21 cellular contexts compared by ENCODE assay signal in the genomic region with DNA sequence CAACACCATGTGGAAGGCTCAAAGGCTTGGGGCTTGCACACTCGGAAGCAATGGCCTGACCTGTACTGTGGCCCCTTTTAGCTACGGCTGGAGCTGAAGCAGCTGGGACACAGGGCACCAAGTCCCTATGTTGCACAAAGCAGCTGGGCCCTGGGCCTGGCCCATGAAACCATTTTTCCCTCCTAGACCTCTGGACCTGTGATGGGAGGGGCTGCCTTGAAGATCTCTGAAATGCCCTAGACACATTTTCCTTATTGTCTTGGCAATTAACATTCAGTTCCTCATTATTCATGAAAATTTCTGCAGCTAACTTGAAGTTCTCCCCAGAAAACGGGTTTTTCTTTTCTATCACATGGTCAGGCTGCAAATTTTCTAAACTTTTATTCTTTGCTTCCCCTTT.
DNase-seq lines count a peak whose midpoint lies in the region; ATAC-seq and TF ChIP-seq lines count a peak whose summit lies in the region.
"Had no signal": no experiment of that assay in that cellular context is flagged by ENCODE, and none has a peak within 500 bp of the region (broad histone marks: within the 10 kb centered on the region; RNA-seq: fewer than 3 reads in every experiment).

No MANE protein-coding gene starts in this region.

- TF ChIP-seq POLR2A in ovary (IDR thresholded peaks at IDR 0.05), result no peak

- intact Hi-C loops in natural killer cell (cut with micrococcal nuclease), result no loop called here
- intact Hi-C loops in ovary (cut with DNase I), result no loop called here

- H3K9me3 ChIP-seq in ovary, result no peaks in the 10 kb centered on the region
- H3K9me3 ChIP-seq: BE2C, HAP-1 had no signal

- ATAC-seq in natural killer cell treated with Interleukin-12 subunit alpha and Interleukin-12 subunit beta and Interleukin-15 and Interleukin-18, amount 100 ng/mL, for 72 hours, result peak in 1 of 2 donors; percentile 40
- no peak for ATAC-seq in natural killer cell
- ATAC-seq: A549 had no signal

- H3K9me3 Mint-ChIP-seq in natural killer cell treated with Interleukin-12 subunit alpha and Interleukin-12 subunit beta and Interleukin-15 and Interleukin-18, amount 100 ng/mL, for 72 hours, result no peaks in the 10 kb centered on the region
- H3K9me3 Mint-ChIP-seq in natural killer cell, result no peaks in the 10 kb centered on the region

- no peaks in the 10 kb centered on the region for H3K36me3 ChIP-seq in ovary
- H3K36me3 ChIP-seq: BE2C; BLaER1 treated with 17β-estradiol and CSF1 and Interleukin-3, amounts not matched to agents 10 nM and 100 nM; HAP-1 had no signal

- H3K36me3 Mint-ChIP-seq in natural killer cell treated with Interleukin-12 subunit alpha and Interleukin-12 subunit beta and Interleukin-15 and Interleukin-18, amount 100 ng/mL, for 72 hours, result no peaks in the 10 kb centered on the region
- H3K36me3 Mint-ChIP-seq in natural killer cell, result no peaks in the 10 kb centered on the region
- H3K36me3 Mint-ChIP-seq: CD14-positive monocyte; CD8-positive, alpha-beta memory T cell had no signal

- no peaks in the 10 kb centered on the region for H3K27me3 ChIP-seq in ovary
- H3K27me3 ChIP-seq: BE2C; BLaER1 treated with 17β-estradiol and CSF1 and Interleukin-3, amounts not matched to agents 10 nM and 100 nM had no signal

- peak; percentile 28 for DNase-seq in natural killer cell treated with Interleukin-12 subunit alpha and Interleukin-12 subunit beta and Interleukin-15 and Interleukin-18, amount 100 ng/mL, for 72 hours (ENCODE audit: low spot score)
- DNase-seq in natural killer cell (no peak), ecto neural progenitor cell (ENCODE audit: low spot score) (peak; percentile 15), islet precursor cell (peak; percentile 19), DMS114 treated with DMSO at 0.1 percent for 48 hours (lab: John Stamatoyannopoulos, UW; ENCODE audit: unreplicated experiment) (no peak), ovary (no peak), GF-D8 (lab: John Stamatoyannopoulos, UW) (no peak)
- DNase-seq: 8988T; ACHN; AML-193; BE2C; CD4-positive, alpha-beta T cell; CD8-positive, alpha-beta memory T cell; DMS 273 treated with DMSO at 0.1 percent for 48 hours; DMS53; DMS79 treated with DMSO at 0.1 percent for 48 hours; GOT3 had no signal

- 56 to 83% (median 72%) methylated on average over 3 of the region's 3 CpGs for WGBS in ovary, 3 donors

- no peaks in the 10 kb centered on the region for H3K4me1 ChIP-seq in ovary (ENCODE audit: insufficient read depth)
- H3K4me1 ChIP-seq: A549, BE2C, HAP-1 had no signal

- no peak for TF ChIP-seq EP300 in ovary (IDR thresholded peaks at IDR 0.05)

- TF ChIP-seq CTCF in natural killer cell (IDR thresholded peaks at IDR 0.05), result no peak
- no peak for TF ChIP-seq CTCF in ovary (IDR thresholded peaks at IDR 0.05)

- H3K27me3 Mint-ChIP-seq in natural killer cell treated with Interleukin-12 subunit alpha and Interleukin-12 subunit beta and Interleukin-15 and Interleukin-18, amount 100 ng/mL, for 72 hours, result peaks cover 17 to 42% of the 10 kb centered on the region in 2 donors
- peaks cover 12 to 19% of the 10 kb centered on the region in 2 donors for H3K27me3 Mint-ChIP-seq in natural killer cell (ENCODE audit: low read depth in 2 of 2)

- H3K4me3 Mint-ChIP-seq in natural killer cell treated with Interleukin-12 subunit alpha and Interleukin-12 subunit beta and Interleukin-15 and Interleukin-18, amount 100 ng/mL, for 72 hours, result no peak overlapping the region
- no peak overlapping the region for H3K4me3 Mint-ChIP-seq in natural killer cell
- H3K4me3 Mint-ChIP-seq: CD14-positive monocyte; CD4-positive, alpha-beta T cell; CD8-positive, alpha-beta memory T cell had no signal

- no peaks in the 10 kb centered on the region for H3K4me1 Mint-ChIP-seq in natural killer cell treated with Interleukin-12 subunit alpha and Interleukin-12 subunit beta and Interleukin-15 and Interleukin-18, amount 100 ng/mL, for 72 hours (ENCODE audit: low read depth in 2 of 2)
- no peaks in the 10 kb centered on the region for H3K4me1 Mint-ChIP-seq in natural killer cell
- H3K4me1 Mint-ChIP-seq: CD8-positive, alpha-beta memory T cell had no signal

- H3K4me3 ChIP-seq in ovary, result no peak overlapping the region
- H3K4me3 ChIP-seq: A549; BLaER1 treated with 17β-estradiol and CSF1 and Interleukin-3, amounts not matched to agents 10 nM and 100 nM; HAP-1 had no signal

- no peak overlapping the region for H3K27ac Mint-ChIP-seq in natural killer cell treated with Interleukin-12 subunit alpha and Interleukin-12 subunit beta and Interleukin-15 and Interleukin-18, amount 100 ng/mL, for 72 hours
- H3K27ac Mint-ChIP-seq in natural killer cell, result no peak overlapping the region
- H3K27ac Mint-ChIP-seq: CD4-positive, alpha-beta T cell; CD8-positive, alpha-beta memory T cell had no signal

- H3K27ac ChIP-seq in ovary, result no peak overlapping the region
- H3K27ac ChIP-seq: A549; BLaER1 treated with 17β-estradiol and CSF1 and Interleukin-3, amounts not matched to agents 10 nM and 100 nM had no signal

Comparison
In these comparisons a context has a peak if more than half of its experiments do, and no peak if none do; other contexts are left out.
1. DNase-seq: peak in natural killer cell treated with Interleukin-12 subunit alpha and Interleukin-12 subunit beta and Interleukin-15 and Interleukin-18, amount 100 ng/mL, for 72 hours (single experiment), ecto neural progenitor cell (single experiment) and islet precursor cell (single experiment); none in natural killer cell (single experiment), DMS114 treated with DMSO at 0.1 percent for 48 hours (single experiment), ovary (0 of 5) and GF-D8 (single experiment).